Comparison of ENCODE assay signal across 22 cellular contexts in genomic region chr5:173706700-173707099, GRCh38.
A peak's percentile ranks its signal among the peaks of the same experiment; 100 is the strongest.
DNase-seq lines count a peak whose midpoint lies in the region; TF ChIP-seq lines count a peak whose summit lies in the region.
"Had no signal": no experiment of that assay in that cellular context is flagged by ENCODE, and none has a peak within 500 bp of the region (broad histone marks: within the 10 kb centered on the region; RNA-seq: fewer than 3 reads in every experiment).

No MANE protein-coding gene starts in this region.

- no peaks in the 10 kb centered on the region for H3K27me3 ChIP-seq in BLaER1
- no peaks in the 10 kb centered on the region for H3K27me3 ChIP-seq in OCI-LY1 (ENCODE audit: insufficient read depth, low read length)
- no peaks in the 10 kb centered on the region for H3K27me3 ChIP-seq in parathyroid adenoma (ENCODE audit: control insufficient read depth, insufficient read depth, low read length)
- no peaks in the 10 kb centered on the region for H3K27me3 ChIP-seq in endodermal cell (ENCODE audit: control insufficient read depth, insufficient read depth, low read length, poor library complexity, severe bottlenecking)
- H3K27me3 ChIP-seq: dorsolateral prefrontal cortex, foreskin keratinocyte, testis had no signal

- no peak overlapping the region for H3K4me3 Mint-ChIP-seq in endodermal cell
- H3K4me3 Mint-ChIP-seq: activated CD4-positive, alpha-beta memory T cell treated with anti-CD3 and anti-CD28 coated beads, Interleukin-2, amount 10 ng/mL, durations not matched to agents 7 days and 5 days; CD8-positive, alpha-beta T cell had no signal

- H3K79me2 ChIP-seq in OCI-LY1 (ENCODE audit: insufficient read depth, low read length) (no peaks in the 10 kb centered on the region), parathyroid adenoma (no peaks in the 10 kb centered on the region)

- H3K4me1 ChIP-seq in BLaER1 (peaks cover 54% of the 10 kb centered on the region), OCI-LY1 (ENCODE audit: insufficient read depth, low read length, severe bottlenecking) (peaks cover 100% of the 10 kb centered on the region), parathyroid adenoma (peaks cover 11% of the 10 kb centered on the region), endodermal cell (ENCODE audit: control insufficient read depth, insufficient read depth, low read length) (no peaks in the 10 kb centered on the region)
- H3K4me1 ChIP-seq: foreskin keratinocyte, HAP-1, testis had no signal

- no peaks in the 10 kb centered on the region for H4K20me1 ChIP-seq in BLaER1
- H4K20me1 ChIP-seq in OCI-LY1 (ENCODE audit: insufficient read depth, low read length) = no peaks in the 10 kb centered on the region

- 0 out of 2 replicates have a peak overlapping the region, but pooled peaks have one; percentile 10 for H3K9ac ChIP-seq in BLaER1
- H3K9ac ChIP-seq in OCI-LY1 (ENCODE audit: low read length) = peak overlapping the region; percentile 54; the same call in 1 of the 2 replicates
- H3K9ac ChIP-seq in parathyroid adenoma = no peak overlapping the region
- H3K9ac ChIP-seq in endodermal cell (ENCODE audit: extremely low read depth, low read length, poor library complexity, severe bottlenecking) = no peak overlapping the region

- H3K36me3 ChIP-seq in BLaER1 = no peaks in the 10 kb centered on the region
- H3K36me3 ChIP-seq in OCI-LY1 (ENCODE audit: insufficient read depth, low read length) = peaks cover 12% of the 10 kb centered on the region; the same call in 1 of the 2 replicates
- no peaks in the 10 kb centered on the region for H3K36me3 ChIP-seq in parathyroid adenoma (ENCODE audit: control insufficient read depth, insufficient read depth, low read length)
- H3K36me3 ChIP-seq in endodermal cell (ENCODE audit: control insufficient read depth, insufficient read depth, low read length) = no peaks in the 10 kb centered on the region
- H3K36me3 ChIP-seq: HAP-1 had no signal

- H3F3A ChIP-seq in OCI-LY1 (ENCODE audit: insufficient read depth, low read length) = no peaks in the 10 kb centered on the region

- H3K27me3 Mint-ChIP-seq in endodermal cell (ENCODE audit: insufficient read depth) = no peaks in the 10 kb centered on the region
- H3K27me3 Mint-ChIP-seq: activated CD4-positive, alpha-beta memory T cell treated with anti-CD3 and anti-CD28 coated beads, Interleukin-2, amount 10 ng/mL, durations not matched to agents 7 days and 5 days; IgD-negative memory B cell had no signal

- peaks cover 10% of the 10 kb centered on the region for H3K36me3 Mint-ChIP-seq in endodermal cell (ENCODE audit: low read depth)
- H3K36me3 Mint-ChIP-seq: CD8-positive, alpha-beta T cell had no signal

- DNase-seq in epithelial cell of prostate (ENCODE audit: low read depth, low spot score) = no peak
- DNase-seq in endodermal cell = no peak
- no peak for DNase-seq in DMS 273 (lab: John Stamatoyannopoulos, UW; ENCODE audit: unreplicated experiment)
- DNase-seq in NCI-H1694 treated with DMSO at 0.1 percent for 48 hours (lab: John Stamatoyannopoulos, UW) = no peak
- no peak for DNase-seq in germinal center (ENCODE audit: low spot score)
- DNase-seq: activated CD4-positive, alpha-beta memory T cell treated with anti-CD3 and anti-CD28 coated beads, Interleukin-2, amount 10 ng/mL, durations not matched to agents 7 days and 5 days; activated gamma-delta T cell treated with Interleukin-2 at 50 U/mL for 16 hours; CD8-positive, alpha-beta T cell; central memory CD4-positive, alpha-beta T cell; islet precursor cell; MM.1S; NCI-H1436 treated with DMSO at 0.1 percent for 48 hours; NCI-H524 treated with DMSO at 0.1 percent for 48 hours had no signal

- TF ChIP-seq CTCF in OCI-LY1 (IDR thresholded peaks at IDR 0.05; ENCODE audit: low read length) (no peak), parathyroid adenoma (IDR thresholded peaks at IDR 0.05) (no peak), endodermal cell (conservative IDR thresholded peaks at IDR 0.05) (no peak)

- H3K9me3 Mint-ChIP-seq in endodermal cell = no peaks in the 10 kb centered on the region
- H3K9me3 Mint-ChIP-seq: activated CD4-positive, alpha-beta memory T cell treated with anti-CD3 and anti-CD28 coated beads, Interleukin-2, amount 10 ng/mL, durations not matched to agents 7 days and 5 days; CD8-positive, alpha-beta T cell had no signal

- H2AFZ ChIP-seq in OCI-LY1 (ENCODE audit: low read length) = no peak overlapping the region
- H2AFZ ChIP-seq in parathyroid adenoma = peak overlapping the region; percentile 38

- H3K9me2 ChIP-seq in OCI-LY1 (ENCODE audit: low read depth, low read length) = no peaks in the 10 kb centered on the region

- H3K4me1 Mint-ChIP-seq in endodermal cell = peaks cover 4% of the 10 kb centered on the region
- H3K4me1 Mint-ChIP-seq: activated CD4-positive, alpha-beta memory T cell treated with anti-CD3 and anti-CD28 coated beads, Interleukin-2, amount 10 ng/mL, durations not matched to agents 7 days and 5 days had no signal

- H3K9me3 ChIP-seq in BLaER1 (no peaks in the 10 kb centered on the region), OCI-LY1 (ENCODE audit: low read length) (no peaks in the 10 kb centered on the region), parathyroid adenoma (ENCODE audit: control insufficient read depth, low read length) (no peaks in the 10 kb centered on the region), endodermal cell (ENCODE audit: control insufficient read depth, low read length) (no peaks in the 10 kb centered on the region)
- H3K9me3 ChIP-seq: HAP-1, testis had no signal

- H3K27ac Mint-ChIP-seq in endodermal cell = no peak overlapping the region
- H3K27ac Mint-ChIP-seq: activated CD4-positive, alpha-beta memory T cell treated with anti-CD3 and anti-CD28 coated beads, Interleukin-2, amount 10 ng/mL, durations not matched to agents 7 days and 5 days; CD8-positive, alpha-beta T cell had no signal

- H3K4me2 ChIP-seq in BLaER1 = peak overlapping the region; percentile 73
- peak overlapping the region; percentile 59; the same call in 1 of the 2 replicates for H3K4me2 ChIP-seq in OCI-LY1 (ENCODE audit: low read length)
- H3K4me2 ChIP-seq in parathyroid adenoma (ENCODE audit: low read length) = no peak overlapping the region

- whole genome bisulfite sequencing in endodermal cell (ENCODE audit: insufficient coverage in 1 of 2, insufficient read length in 1 of 2), 2 experiments = 0 to 75% methylated on average over 1 to 4 of the region's 4 CpGs

- H3K27ac ChIP-seq in BLaER1 (peak overlapping the region; percentile 52; the same call in 1 of the 2 replicates), OCI-LY1 (ENCODE audit: low read depth, low read length, poor library complexity, severe bottlenecking) (peak overlapping the region; percentile 97), epithelial cell of prostate (peak overlapping the region; percentile 35), parathyroid adenoma (no peak overlapping the region), endodermal cell (ENCODE audit: low read depth, low read length) (no peak overlapping the region)
- H3K27ac ChIP-seq: foreskin keratinocyte, testis had no signal

- H3K4me3 ChIP-seq in BLaER1 (no peak overlapping the region), OCI-LY1 (ENCODE audit: low read depth, low read length, poor library complexity, severe bottlenecking) (no peak overlapping the region), parathyroid adenoma (ENCODE audit: low read depth, low read length) (no peak overlapping the region), endodermal cell (ENCODE audit: low read length) (no peak overlapping the region)
- H3K4me3 ChIP-seq: dorsolateral prefrontal cortex, HAP-1, lung, testis had no signal

Comparison
In these comparisons a context has a peak if more than half of its experiments do, and no peak if none do; other contexts are left out.
1. H3K27ac ChIP-seq: peak in BLaER1 (single experiment), OCI-LY1 (single experiment) and epithelial cell of prostate (single experiment); none in parathyroid adenoma (single experiment) and endodermal cell (single experiment).
2. H3K9ac ChIP-seq: peak in BLaER1 (single experiment) and OCI-LY1 (single experiment); none in parathyroid adenoma (single experiment) and endodermal cell (single experiment).